ENCODE assay signal across 12 cellular contexts in the genomic region with DNA sequence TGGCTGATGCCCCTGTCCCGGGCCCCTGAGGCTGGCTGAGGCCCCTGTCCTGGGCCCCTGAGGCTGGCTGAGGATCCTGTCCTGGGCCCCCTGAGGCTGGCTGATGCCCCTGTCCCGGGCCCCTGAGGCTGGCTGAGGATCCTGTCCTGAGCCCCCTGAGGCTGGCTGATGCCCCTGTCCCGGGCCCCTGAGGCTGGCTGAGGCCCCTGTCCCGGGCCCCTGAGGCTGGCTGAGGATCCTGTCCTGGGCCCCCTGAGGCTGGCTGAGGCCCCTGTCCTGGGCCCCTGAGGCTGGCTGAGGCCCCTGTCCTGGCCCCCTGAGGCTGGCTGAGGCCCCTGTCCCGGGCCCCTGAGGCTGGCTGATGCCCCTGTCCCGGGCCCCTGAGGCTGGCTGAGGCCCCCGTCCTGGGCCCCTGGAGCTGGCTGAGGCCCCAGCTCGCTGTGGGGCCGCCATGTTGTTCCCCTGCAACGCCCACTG. TPM values are rescaled to one million over a fixed set of nuclear protein-coding genes. Genes with fewer than 3 reads are reported as not detected.
"Had no signal": no experiment of that assay in that cellular context is flagged by ENCODE, and none has a peak within 500 bp of the region (broad histone marks: within the 10 kb centered on the region; RNA-seq: fewer than 3 reads in every experiment).

No MANE protein-coding gene starts in this region.

RNA-seq across cellular contexts. Expression of a gene that starts 7.1 kb away (rescaled TPM):
- total RNA-seq: dermis microvascular lymphatic vessel endothelial cell, endodermal cell, esophagus mucosa, gastrocnemius medialis, glomerular endothelial cell, heart right ventricle, kidney epithelial cell, left cardiac atrium, left ventricle myocardium inferior, liver, lung microvascular endothelial cell, myocyte had no signal
- polyA plus RNA-seq: heart right ventricle, liver had no signal

RNA-seq across cellular contexts. Expression of a gene that starts 58.0 kb away (rescaled TPM):
- total RNA-seq: dermis microvascular lymphatic vessel endothelial cell, endodermal cell, glomerular endothelial cell, heart right ventricle, kidney epithelial cell, left cardiac atrium, left ventricle myocardium inferior, lung microvascular endothelial cell, myocyte had no signal
- polyA plus RNA-seq: heart right ventricle had no signal
